Comparison of ENCODE assay signal across 17 cellular contexts in the genomic region with DNA sequence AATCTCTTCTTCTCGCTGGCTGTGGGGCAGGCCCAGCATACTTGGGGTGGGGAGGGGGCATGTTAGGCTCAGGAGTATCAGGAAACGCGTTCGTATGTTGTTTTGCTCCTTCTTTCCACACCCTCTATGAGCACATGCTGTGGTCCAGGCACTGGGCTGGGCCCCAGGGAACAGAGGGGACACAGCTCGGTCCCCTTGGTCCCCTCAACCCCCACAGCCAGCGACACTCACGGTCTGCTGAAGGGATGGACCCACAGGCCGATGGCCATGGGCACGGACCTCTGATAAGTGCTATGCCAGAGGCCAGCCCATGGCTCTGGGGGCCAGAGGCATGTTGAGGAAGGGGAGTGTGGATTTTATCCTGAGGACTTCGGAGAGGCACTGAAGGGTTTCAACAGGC. TPM values are rescaled to one million over a fixed set of nuclear protein-coding genes. Genes with fewer than 3 reads are reported as not detected.
DNase-seq lines count a peak whose midpoint lies in the region; ATAC-seq and TF ChIP-seq lines count a peak whose summit lies in the region.
"Had no signal": no experiment of that assay in that cellular context is flagged by ENCODE, and none has a peak within 500 bp of the region (broad histone marks: within the 10 kb centered on the region; RNA-seq: fewer than 3 reads in every experiment).

No MANE protein-coding gene starts in this region.

- no peak overlapping the region for H3K27ac ChIP-seq in suprapubic skin
- H3K27ac ChIP-seq: BLaER1, GM23248, HL-60 had no signal

- WGBS in suprapubic skin, result 93% methylated on average over 10 of the region's 10 CpGs

- TF ChIP-seq EP300 in suprapubic skin (IDR thresholded peaks at IDR 0.05), result no peak

- peaks cover 12% of the 10 kb centered on the region for H3K9me3 ChIP-seq in suprapubic skin

- intact Hi-C loops in cardiac septum (cut with DNase I) (no loop called here), left ventricle myocardium superior (cut with micrococcal nuclease) (no loop called here), sciatic nerve (cut with DNase I) (no loop called here)

- ATAC-seq in left ventricle myocardium superior (no peak), sciatic nerve (no peak), GM18517 (IDR thresholded peaks at IDR 0.05; ENCODE audit: unreplicated experiment) (no peak)

- DNase-seq in cardiac septum (ENCODE audit: low spot score), result peak; percentile 14
- DNase-seq in left ventricle myocardium superior, result no peak
- peak; percentile 86 for DNase-seq in mesenteric fat pad (ENCODE audit: low spot score)
- peak; percentile 39 for DNase-seq in sciatic nerve (ENCODE audit: low spot score)
- DNase-seq in suprapubic skin (ENCODE audit: low spot score in 2 of 2), result peak; percentile 46 to 48
- DNase-seq in NCI-H82 (lab: John Stamatoyannopoulos, UW), result no peak
- no peak for DNase-seq in stimulated activated CD4-positive, alpha-beta T cell treated with anti-CD3 and anti-CD28 coated beads, Interleukin-2, amount 100 ng/mL, for 24 hours
- DNase-seq: 8988T; CD4-positive, alpha-beta memory T cell; DMS153; GDM1; GM23248; HCEC 1CT; IMR-90 had no signal

- H3K4me1 ChIP-seq in suprapubic skin, result peaks cover 31% of the 10 kb centered on the region

- H3K36me3 ChIP-seq in suprapubic skin, result no peaks in the 10 kb centered on the region
- H3K36me3 ChIP-seq: BLaER1 had no signal

- no peaks in the 10 kb centered on the region for H3K27me3 ChIP-seq in suprapubic skin
- H3K27me3 ChIP-seq: BLaER1 had no signal

- no peak for TF ChIP-seq POLR2A in suprapubic skin (IDR thresholded peaks at IDR 0.05)

- no peak overlapping the region for H3K4me3 ChIP-seq in suprapubic skin
- H3K4me3 ChIP-seq: BLaER1, GM23248 had no signal

- TF ChIP-seq CTCF in suprapubic skin (IDR thresholded peaks at IDR 0.05), result no peak

RNA-seq across cellular contexts. Expression of gene IFI27, which starts 6.2 kb away (rescaled TPM):
- 147 TPM for total RNA-seq in cardiac septum
- 151 TPM for total RNA-seq in left ventricle myocardium superior
- 495 TPM for total RNA-seq in mesenteric fat pad
- total RNA-seq in sciatic nerve, result 219 TPM
- 100 to 1,000 TPM in 2 of 4 donors, 10 to 100 TPM in 2; 26.9 to 197 (median 142) TPM for total RNA-seq in suprapubic skin
- total RNA-seq: GM23248 had no signal

RNA-seq across cellular contexts. Expression of gene IFI27L2, which starts 12.7 kb away (rescaled TPM):
- 93.0 TPM for total RNA-seq in cardiac septum
- total RNA-seq in left ventricle myocardium superior, result 41.1 TPM
- total RNA-seq in mesenteric fat pad, result 42.6 TPM
- 85.4 TPM for total RNA-seq in sciatic nerve
- total RNA-seq in suprapubic skin, result 10 to 100 TPM; 29.9 to 87.6 (median 61.1) TPM

RNA-seq across cellular contexts. Expression of gene IFI27L1, which starts 35.6 kb away (rescaled TPM):
- total RNA-seq in cardiac septum (9.3 TPM), left ventricle myocardium superior (9.7 TPM), mesenteric fat pad (19.6 TPM), sciatic nerve (20.5 TPM), suprapubic skin (10 to 100 TPM in 1 of 4 donors, 1 to 10 TPM in 3; 7.2 to 11.4 (median 9.3) TPM)

RNA-seq across cellular contexts. Expression of gene DDX24, which starts 35.7 kb away (rescaled TPM):
- total RNA-seq in cardiac septum (245 TPM), left ventricle myocardium superior (198 TPM), mesenteric fat pad (198 TPM), sciatic nerve (181 TPM), suprapubic skin (100 to 1,000 TPM; 107 to 134 (median 108) TPM)

RNA-seq across cellular contexts. Expression of gene PPP4R4, which starts 57.4 kb away (rescaled TPM):
- total RNA-seq in cardiac septum, result 0.30 TPM
- 0.30 TPM for total RNA-seq in left ventricle myocardium superior
- 0.13 TPM for total RNA-seq in mesenteric fat pad
- total RNA-seq in sciatic nerve, result 1.0 TPM
- total RNA-seq in suprapubic skin, result 1 to 10 TPM in 3 of 4 donors, under 1 TPM in 1; 0.24 to 4.4 (median 1.3) TPM

Comparison
In these comparisons a context has a peak if more than half of its experiments do, and no peak if none do; other contexts are left out.
1. DNase-seq: peak in cardiac septum (single experiment), mesenteric fat pad (single experiment), sciatic nerve (single experiment) and suprapubic skin (2 of 2); none in left ventricle myocardium superior (single experiment), NCI-H82 (single experiment) and stimulated activated CD4-positive, alpha-beta T cell treated with anti-CD3 and anti-CD28 coated beads, Interleukin-2, amount 100 ng/mL, for 24 hours (0 of 2).